In the genomic region with DNA sequence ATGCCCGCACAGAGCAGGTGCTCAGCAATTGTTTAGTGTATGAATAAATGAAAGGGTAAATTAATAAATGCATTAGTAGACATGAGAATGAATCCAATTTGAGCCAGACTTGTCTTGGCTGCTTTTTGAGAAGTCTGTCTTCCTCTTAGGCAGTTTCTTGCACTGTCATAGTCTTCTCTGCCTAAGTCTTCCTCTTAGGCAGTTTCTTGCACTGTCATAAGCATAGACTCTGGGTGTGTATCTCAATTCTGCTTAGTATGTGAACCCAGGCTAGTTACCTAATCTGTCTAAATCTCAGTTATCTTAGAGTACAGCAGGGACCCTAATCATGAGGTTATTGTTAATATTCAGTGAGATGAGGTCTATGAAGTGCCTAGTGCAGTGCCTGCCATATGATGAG, we compare ENCODE assay signal across 1 cellular context.
TF ChIP-seq lines count a peak whose summit lies in the region.

No MANE protein-coding gene starts in this region.

TF ChIP-seq in K562, 482 proteins besides CTCF, POLR2A, EP300 and RAD21:
- TF ChIP-seq NFE2 (IDR thresholded peaks at IDR 0.05; ENCODE audit: low read depth): 0 out of 2 replicates have a peak, but pooled peaks have one; percentile 9
- 0 out of 2 replicates have a peak, but pooled peaks have one; percentile 41 for TF ChIP-seq MAFG (tag; conservative IDR thresholded peaks at IDR 0.05)
- TF ChIP-seq RCOR1 (IDR thresholded peaks at IDR 0.05; ENCODE audit: borderline replicate concordance in 1 of 2, low read depth in 2 of 2, low read length in 2 of 2): no peak
